6 cellular contexts compared by ENCODE assay signal in the genomic region with DNA sequence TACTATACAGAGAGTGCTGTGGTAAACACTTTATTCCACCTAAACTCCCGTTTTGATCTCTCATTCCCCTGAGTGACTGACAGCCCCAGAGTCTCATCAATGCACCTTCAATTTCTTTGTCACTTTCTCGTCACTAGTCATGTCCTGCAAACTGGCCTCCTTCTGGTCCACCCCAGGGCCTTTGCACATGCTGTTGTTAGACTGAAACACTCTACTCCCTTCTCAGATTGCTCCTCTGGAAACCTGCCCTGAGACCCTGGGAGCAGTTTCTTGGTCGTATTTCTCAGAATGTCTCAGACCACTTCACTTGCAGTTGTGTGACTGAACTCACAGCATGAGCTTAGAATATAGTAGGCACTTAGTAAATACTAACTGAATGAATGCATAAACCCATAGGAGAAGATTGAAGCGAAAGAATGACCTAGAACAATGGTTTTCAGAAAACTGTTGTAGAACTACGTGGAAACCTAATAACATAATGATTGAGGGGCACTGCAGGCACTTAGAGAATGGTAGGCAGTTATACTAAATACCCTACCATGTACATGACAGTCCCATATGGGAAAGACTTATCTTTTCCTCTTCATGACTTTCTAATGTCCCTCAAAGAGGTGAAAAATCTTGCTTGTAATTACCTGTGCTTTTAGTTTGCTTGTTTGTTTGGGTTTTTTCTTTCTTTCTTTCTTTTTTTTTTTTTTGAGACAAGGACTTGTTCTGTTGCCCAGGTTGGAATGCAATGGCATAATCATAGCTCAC.
"Had no signal": no experiment of that assay in that cellular context is flagged by ENCODE, and none has a peak within 500 bp of the region (broad histone marks: within the 10 kb centered on the region; RNA-seq: fewer than 3 reads in every experiment).

No MANE protein-coding gene starts in this region.

- DNase-seq: IMR-90, KBM-7, KG1 had no signal

- H3K27ac ChIP-seq: HL-60 had no signal

- ATAC-seq: HepG2 had no signal

- FAIRE-seq: HepG2, HTR-8/SVneo had no signal
